ENCODE assay signal across 13 cellular contexts in the genomic region with DNA sequence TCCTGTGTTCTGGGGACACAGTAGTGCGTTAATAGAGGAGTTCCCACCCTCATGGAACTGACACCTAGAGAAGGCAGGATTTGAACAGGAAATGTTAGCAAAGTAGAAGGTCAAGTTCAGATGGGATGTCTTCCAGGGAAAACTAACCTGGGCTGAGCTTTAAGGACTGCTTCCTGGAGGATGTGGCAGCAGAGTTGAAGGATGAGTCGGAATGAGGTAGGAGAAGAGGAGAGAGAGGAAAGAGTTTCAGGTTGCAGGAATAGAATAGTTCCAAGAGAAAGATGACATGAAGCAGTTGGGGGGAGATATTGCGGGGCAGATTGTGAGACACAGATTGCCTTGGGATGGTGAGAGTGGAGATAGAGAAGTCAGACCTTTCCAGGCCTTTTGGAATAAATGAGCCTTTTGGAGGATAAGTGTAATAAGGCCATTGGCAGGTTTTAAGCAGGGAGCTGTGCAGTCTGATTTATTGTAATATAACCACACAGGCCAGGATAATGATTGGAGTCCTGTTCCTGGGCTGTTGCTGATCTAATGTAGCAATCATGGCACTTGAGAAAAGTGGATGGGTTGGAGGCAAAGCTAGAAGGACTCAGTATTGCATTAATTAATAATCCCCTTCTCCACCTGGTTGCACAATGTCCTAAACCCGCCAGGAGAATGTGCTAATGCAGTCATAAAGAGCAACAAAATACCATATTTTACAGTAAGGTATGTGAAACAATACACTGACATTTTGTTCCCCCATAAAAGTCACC.
DNase-seq lines count a peak whose midpoint lies in the region; ATAC-seq, FAIRE-seq and TF ChIP-seq lines count a peak whose summit lies in the region.
"Had no signal": no experiment of that assay in that cellular context is flagged by ENCODE, and none has a peak within 500 bp of the region (broad histone marks: within the 10 kb centered on the region; RNA-seq: fewer than 3 reads in every experiment).

No MANE protein-coding gene starts in this region.

- no peak for TF ChIP-seq POLR2A in GM12892 (IDR thresholded peaks at IDR 0.05; ENCODE audit: low read depth, low read length)

- H3K27ac Mint-ChIP-seq in CD4-positive, alpha-beta memory T cell: peak overlapping the region; percentile 28 to 90 (median 79)

- H3K36me3 ChIP-seq in CD4-positive, alpha-beta memory T cell (ENCODE audit: insufficient read depth, low read length): no peaks in the 10 kb centered on the region
- no peaks in the 10 kb centered on the region for H3K36me3 ChIP-seq in left lung

- CTCF ChIA-PET in CD4-positive, alpha-beta memory T cell (lab: Charles Lee; ENCODE audit: partially characterized antibody): no interaction called here

- TF ChIP-seq CTCF in left lung (IDR thresholded peaks at IDR 0.05): no peak

- peak overlapping the region; percentile 17 to 32 for H3K4me3 ChIP-seq in CD4-positive, alpha-beta memory T cell (ENCODE audit: low read length in 2 of 2)
- H3K4me3 ChIP-seq in left lung: no peak overlapping the region

- H3K4me1 ChIP-seq in CD4-positive, alpha-beta memory T cell (ENCODE audit: insufficient read depth, low read length): peaks cover 26% of the 10 kb centered on the region
- peaks cover 3 to 22% of the 10 kb centered on the region in 2 donors for H3K4me1 ChIP-seq in left lung

- intact Hi-C loops in CD4-positive, alpha-beta memory T cell (cut with micrococcal nuclease): loop anchor here (5.0 kb wide), 3 partner anchors 41 to 206 kb away; a partner anchor contains a TSS
- intact Hi-C loops in left lung (cut with DNase I): no loop called here

- peaks cover 0 to 3% (median 0%) of the 10 kb centered on the region in 8 donors for H3K9me3 Mint-ChIP-seq in CD4-positive, alpha-beta memory T cell

- DNase-seq in CD4-positive, alpha-beta memory T cell: no peak
- DNase-seq in ELR (ENCODE audit: low read depth): peak; percentile 29
- DNase-seq in RCC 7860 (ENCODE audit: low spot score): peak; percentile 52
- DNase-seq in left lung: no peak
- no peak for DNase-seq in MV-4-11 (lab: John Stamatoyannopoulos, UW)
- no peak for DNase-seq in GM12892 (ENCODE audit: insufficient read length)
- DNase-seq: hypothalamus, Karpas-422, left ventricle myocardium superior, NCI-H2029 treated with DMSO at 0.1 percent for 48 hours, SIG-M5 had no signal

- ATAC-seq in left lung (peak; percentile 77), GM21360 (IDR thresholded peaks at IDR 0.05; ENCODE audit: unreplicated experiment) (no peak)
- ATAC-seq: left ventricle myocardium superior, sciatic nerve had no signal

- FAIRE-seq in RCC 7860 (lab: Jason Lieb, UNC): no peak
- FAIRE-seq in GM12892 (lab: Jason Lieb, UNC): no peak

- peaks cover 21 to 46% (median 32%) of the 10 kb centered on the region in 4 donors for H3K4me1 Mint-ChIP-seq in CD4-positive, alpha-beta memory T cell

- H3K4me3 Mint-ChIP-seq in CD4-positive, alpha-beta memory T cell: peak overlapping the region; percentile 61 to 85 (median 72)

- peak overlapping the region; percentile 28 for H3K27ac ChIP-seq in CD4-positive, alpha-beta memory T cell (ENCODE audit: low read depth, low read length)
- H3K27ac ChIP-seq in left lung: no peak overlapping the region

- H3K27me3 Mint-ChIP-seq in CD4-positive, alpha-beta memory T cell: peaks cover 0 to 5% of the 10 kb centered on the region in 2 donors

- no peaks in the 10 kb centered on the region for H3K36me3 Mint-ChIP-seq in CD4-positive, alpha-beta memory T cell

- H3K9me3 ChIP-seq in CD4-positive, alpha-beta memory T cell (ENCODE audit: control insufficient read depth in 1 of 2, low read length in 2 of 2): no peaks in the 10 kb centered on the region
- H3K9me3 ChIP-seq in left lung: no peaks in the 10 kb centered on the region

- POLR2A ChIA-PET in CD4-positive, alpha-beta memory T cell (lab: Charles Lee; ENCODE audit: partially characterized antibody): interaction anchor here (0.9 to 2.2 kb wide), 6 partner anchors 28 to 171 kb away, joined by 3 to 10 read pairs (median 5); no protein-coding TSS in a partner anchor

- no peaks in the 10 kb centered on the region for H3K27me3 ChIP-seq in CD4-positive, alpha-beta memory T cell (ENCODE audit: insufficient read depth, low read length)
- peaks cover 0 to 4% of the 10 kb centered on the region in 2 donors for H3K27me3 ChIP-seq in left lung

Comparison
In these comparisons a context has a peak if more than half of its experiments do, and no peak if none do; other contexts are left out.
1. DNase-seq: peak in ELR (single experiment) and RCC 7860 (single experiment); none in CD4-positive, alpha-beta memory T cell (0 of 5), left lung (0 of 2), MV-4-11 (single experiment) and GM12892 (single experiment).
2. H3K4me3 ChIP-seq: peak in CD4-positive, alpha-beta memory T cell (2 of 2); none in left lung (0 of 2).